In the genomic region with DNA sequence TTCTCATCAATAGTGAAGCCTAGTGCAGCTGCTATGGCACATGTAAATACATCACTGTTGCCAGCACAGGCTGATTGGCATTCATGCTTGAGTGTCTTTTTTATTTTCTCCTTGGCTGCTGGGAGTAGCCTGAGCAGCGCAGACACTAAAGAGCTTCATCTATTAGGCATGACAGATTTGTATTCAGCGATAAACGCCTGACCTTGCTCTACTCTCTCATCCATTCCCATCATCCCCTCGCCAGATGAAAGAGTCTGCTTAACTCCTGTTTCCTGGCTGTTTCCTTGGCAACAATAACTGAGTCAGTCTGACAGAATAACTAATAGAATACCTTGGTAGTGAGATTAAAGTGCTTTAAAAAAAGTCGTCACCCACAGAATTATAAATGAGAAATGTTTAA, we compare ENCODE assay signal across 15 cellular contexts.
DNase-seq lines count a peak whose midpoint lies in the region; ATAC-seq, FAIRE-seq and TF ChIP-seq lines count a peak whose summit lies in the region.
"Had no signal": no experiment of that assay in that cellular context is flagged by ENCODE, and none has a peak within 500 bp of the region (broad histone marks: within the 10 kb centered on the region; RNA-seq: fewer than 3 reads in every experiment).

No MANE protein-coding gene starts in this region.

- no peak for FAIRE-seq in D721Med (lab: Jason Lieb, UNC)
- FAIRE-seq: GM12891 had no signal

- TF ChIP-seq CTCF in D721Med (IDR thresholded peaks at IDR 0.05; ENCODE audit: insufficient read depth, missing control alignments), result no peak

- DNase-seq in NCI-H2171 treated with DMSO at 0.1 percent for 48 hours (lab: John Stamatoyannopoulos, UW) (peak; percentile 10), NCI-H2171 (lab: John Stamatoyannopoulos, UW) (no peak), NCI-H2227 treated with DMSO at 0.1 percent for 48 hours (lab: John Stamatoyannopoulos, UW) (peak; percentile 60), left kidney (ENCODE audit: low read depth, low spot score) (peak; percentile 78), retina (peak; percentile 38), D721Med (ENCODE audit: insufficient read length, low spot score) (no peak)
- DNase-seq: 8988T; AML-193; Calu3; CD4-positive, alpha-beta T cell; DMS79; H7 had no signal

- no peak for ATAC-seq in HG03469 (IDR thresholded peaks at IDR 0.05; ENCODE audit: unreplicated experiment)
- ATAC-seq: GM23338 had no signal

Comparison
In these comparisons a context has a peak if more than half of its experiments do, and no peak if none do; other contexts are left out.
1. DNase-seq: peak in NCI-H2171 treated with DMSO at 0.1 percent for 48 hours (single experiment), NCI-H2227 treated with DMSO at 0.1 percent for 48 hours (single experiment), left kidney (single experiment) and retina (single experiment); none in NCI-H2171 (single experiment) and D721Med (single experiment).